Comparison of ENCODE assay signal across 24 cellular contexts in genomic region chr18:34543940-34544339, GRCh38.
DNase-seq lines count a peak whose midpoint lies in the region; TF ChIP-seq lines count a peak whose summit lies in the region.
"Had no signal": no experiment of that assay in that cellular context is flagged by ENCODE, and none has a peak within 500 bp of the region (broad histone marks: within the 10 kb centered on the region; RNA-seq: fewer than 3 reads in every experiment).

No MANE protein-coding gene starts in this region.

- dilution Hi-C loops in mammary epithelial cell (cut with HindIII; ENCODE audit: low sequenced_read_pairs) = no loop called here

- in situ Hi-C loops in mammary epithelial cell (cut with MboI; ENCODE audit: low sequenced_read_pairs in 2 of 2) = no loop called here

- no peaks in the 10 kb centered on the region for H3K9me3 ChIP-seq in mammary epithelial cell (replicated peaks; ENCODE audit: insufficient read depth, low read length)
- H3K9me3 ChIP-seq: BLaER1, Caco-2 had no signal

- 35% methylated on average over 1 of the region's 1 CpG for WGBS in mammary epithelial cell (ENCODE audit: low coverage, missing lambda C conversion rate)

- DNase-seq in DMS153 (lab: John Stamatoyannopoulos, UW) (peak; percentile 19), DMS153 treated with DMSO at 0.1 percent for 48 hours (lab: John Stamatoyannopoulos, UW; ENCODE audit: unreplicated experiment) (no peak), NCI-H748 (lab: John Stamatoyannopoulos, UW; ENCODE audit: unreplicated experiment) (peak; percentile 25), NCI-H748 treated with DMSO at 0.1 percent for 48 hours (lab: John Stamatoyannopoulos, UW) (no peak), NCI-H524 treated with DMSO at 0.1 percent for 48 hours (lab: John Stamatoyannopoulos, UW) (peak; percentile 44), glutamatergic neuron (no peak), mammary epithelial cell (no peak)
- no peak for DNase-seq in activated T-helper 1 cell treated with anti-CD3 and anti-CD28 coated beads, Interleukin-12 subunit alpha, Interleukin-12 subunit beta, Interleukin-2, Interleukin-4 antibody, amounts not matched to agents 30 ng/mL and 10 ng/mL and 1 ng/mL, durations not matched to agents 14 hours and 24 hours and 36 hours (ENCODE audit: low spot score)
- DNase-seq: ACHN; Caco-2; CD4-positive, alpha-beta T cell; DMS 273 treated with DMSO at 0.1 percent for 48 hours; EL; GF-D8; NCI-H1436; NCI-H2029; NCI-H526; OCI-M1; SW 1271; T-helper 2 cell had no signal

- peaks cover 2% of the 10 kb centered on the region for H3K9me3 Mint-ChIP-seq in glutamatergic neuron (ENCODE audit: unreplicated experiment)
- H3K9me3 Mint-ChIP-seq in activated T-helper 1 cell treated with anti-CD3 and anti-CD28 coated beads, Interleukin-12 subunit alpha, Interleukin-12 subunit beta, Interleukin-2, Interleukin-4 antibody, amounts not matched to agents 30 ng/mL and 10 ng/mL and 1 ng/mL, durations not matched to agents 14 hours and 24 hours and 36 hours = no peaks in the 10 kb centered on the region

- peak overlapping the region; percentile 13 for H3K27ac Mint-ChIP-seq in glutamatergic neuron (ENCODE audit: unreplicated experiment)
- no peak overlapping the region for H3K27ac Mint-ChIP-seq in activated T-helper 1 cell treated with anti-CD3 and anti-CD28 coated beads, Interleukin-12 subunit alpha, Interleukin-12 subunit beta, Interleukin-2, Interleukin-4 antibody, amounts not matched to agents 30 ng/mL and 10 ng/mL and 1 ng/mL, durations not matched to agents 14 hours and 24 hours and 36 hours
- H3K27ac Mint-ChIP-seq: CD4-positive, alpha-beta T cell; IgD-negative memory B cell had no signal

- CTCF ChIA-PET in mammary epithelial cell (lab: Charles Lee; ENCODE audit: low non-redundant PET) = no interaction called here

- no peaks in the 10 kb centered on the region for H3K4me1 ChIP-seq in mammary epithelial cell (ENCODE audit: insufficient read depth, low read length)
- H3K4me1 ChIP-seq: BLaER1, Caco-2 had no signal

- no peaks in the 10 kb centered on the region for H3K36me3 Mint-ChIP-seq in glutamatergic neuron (ENCODE audit: unreplicated experiment)
- no peaks in the 10 kb centered on the region for H3K36me3 Mint-ChIP-seq in activated T-helper 1 cell treated with anti-CD3 and anti-CD28 coated beads, Interleukin-12 subunit alpha, Interleukin-12 subunit beta, Interleukin-2, Interleukin-4 antibody, amounts not matched to agents 30 ng/mL and 10 ng/mL and 1 ng/mL, durations not matched to agents 14 hours and 24 hours and 36 hours (ENCODE audit: low read depth)
- H3K36me3 Mint-ChIP-seq: IgD-negative memory B cell had no signal

- no peaks in the 10 kb centered on the region for H3K79me2 ChIP-seq in mammary epithelial cell (ENCODE audit: insufficient read depth, low read length)

- no peak overlapping the region for H3K4me2 ChIP-seq in mammary epithelial cell (ENCODE audit: insufficient read depth, low read depth, low read length)
- H3K4me2 ChIP-seq: BLaER1 had no signal

- no peaks in the 10 kb centered on the region for H3K27me3 Mint-ChIP-seq in glutamatergic neuron (ENCODE audit: unreplicated experiment)
- no peaks in the 10 kb centered on the region for H3K27me3 Mint-ChIP-seq in activated T-helper 1 cell treated with anti-CD3 and anti-CD28 coated beads, Interleukin-12 subunit alpha, Interleukin-12 subunit beta, Interleukin-2, Interleukin-4 antibody, amounts not matched to agents 30 ng/mL and 10 ng/mL and 1 ng/mL, durations not matched to agents 14 hours and 24 hours and 36 hours (ENCODE audit: insufficient read depth)
- H3K27me3 Mint-ChIP-seq: CD4-positive, alpha-beta T cell; IgD-negative memory B cell had no signal

- peaks cover 18% of the 10 kb centered on the region for H3K4me1 Mint-ChIP-seq in glutamatergic neuron (ENCODE audit: low read depth, unreplicated experiment)
- H3K4me1 Mint-ChIP-seq in activated T-helper 1 cell treated with anti-CD3 and anti-CD28 coated beads, Interleukin-12 subunit alpha, Interleukin-12 subunit beta, Interleukin-2, Interleukin-4 antibody, amounts not matched to agents 30 ng/mL and 10 ng/mL and 1 ng/mL, durations not matched to agents 14 hours and 24 hours and 36 hours (ENCODE audit: low read depth) = no peaks in the 10 kb centered on the region
- H3K4me1 Mint-ChIP-seq: IgD-negative memory B cell had no signal

- no peaks in the 10 kb centered on the region for H3K36me3 ChIP-seq in mammary epithelial cell (ENCODE audit: insufficient read depth, low read length)
- H3K36me3 ChIP-seq: BLaER1 had no signal

- TF ChIP-seq CTCF in glutamatergic neuron (IDR thresholded peaks at IDR 0.05; ENCODE audit: partially characterized antibody, unreplicated experiment) (no peak), mammary epithelial cell (conservative IDR thresholded peaks at IDR 0.05 in 1 of 2, IDR thresholded peaks at IDR 0.05 in 1 of 2; ENCODE audit: extremely low read depth in 1 of 2, insufficient read depth in 1 of 2, low read depth in 1 of 2, low read length in 2 of 2) (no peak)

- no peak overlapping the region for H3K27ac ChIP-seq in mammary epithelial cell (ENCODE audit: insufficient read depth, low read depth, low read length)
- H3K27ac ChIP-seq: 22Rv1, BLaER1, SK-N-MC had no signal

- H3K4me3 ChIP-seq in mammary epithelial cell (replicated peaks in 1 of 3; ENCODE audit: insufficient read depth in 1 of 3, low read depth in 2 of 3, low read length in 3 of 3) = no peak overlapping the region
- H3K4me3 ChIP-seq: BLaER1, SK-N-MC had no signal

- no TSS peak for BruUV-seq in mammary epithelial cell (replicated peaks; lab: Mats Ljungman, UMichigan)

- intact Hi-C loops in activated T-helper 1 cell treated with anti-CD3 and anti-CD28 coated beads, Interleukin-12 subunit alpha, Interleukin-12 subunit beta, Interleukin-2, Interleukin-4 antibody, amounts not matched to agents 30 ng/mL and 10 ng/mL and 1 ng/mL, durations not matched to agents 14 hours and 24 hours and 36 hours (cut with micrococcal nuclease) = no loop called here
- intact Hi-C loops in mammary epithelial cell (cut with micrococcal nuclease) = no loop called here

- H3K27me3 ChIP-seq in mammary epithelial cell (ENCODE audit: insufficient read depth, low read length) = peaks cover 2% of the 10 kb centered on the region
- H3K27me3 ChIP-seq: BLaER1 had no signal

- H3K4me3 Mint-ChIP-seq in glutamatergic neuron (ENCODE audit: unreplicated experiment) = no peak overlapping the region
- H3K4me3 Mint-ChIP-seq in activated T-helper 1 cell treated with anti-CD3 and anti-CD28 coated beads, Interleukin-12 subunit alpha, Interleukin-12 subunit beta, Interleukin-2, Interleukin-4 antibody, amounts not matched to agents 30 ng/mL and 10 ng/mL and 1 ng/mL, durations not matched to agents 14 hours and 24 hours and 36 hours = no peak overlapping the region
- H3K4me3 Mint-ChIP-seq: CD4-positive, alpha-beta T cell; IgD-negative memory B cell had no signal

- H2AFZ ChIP-seq in mammary epithelial cell (ENCODE audit: low read depth, low read length) = no peak overlapping the region

- no peak overlapping the region for H3K9ac ChIP-seq in mammary epithelial cell (ENCODE audit: insufficient read depth, low read length)
- H3K9ac ChIP-seq: BLaER1 had no signal

- H4K20me1 ChIP-seq in mammary epithelial cell (ENCODE audit: insufficient read depth, low read length) = no peaks in the 10 kb centered on the region
- H4K20me1 ChIP-seq: BLaER1 had no signal

Comparison
In these comparisons a context has a peak if more than half of its experiments do, and no peak if none do; other contexts are left out.
1. DNase-seq: peak in DMS153 (single experiment), NCI-H748 (single experiment) and NCI-H524 treated with DMSO at 0.1 percent for 48 hours (single experiment); none in DMS153 treated with DMSO at 0.1 percent for 48 hours (single experiment), NCI-H748 treated with DMSO at 0.1 percent for 48 hours (single experiment), glutamatergic neuron (single experiment), activated T-helper 1 cell treated with anti-CD3 and anti-CD28 coated beads, Interleukin-12 subunit alpha, Interleukin-12 subunit beta, Interleukin-2, Interleukin-4 antibody, amounts not matched to agents 30 ng/mL and 10 ng/mL and 1 ng/mL, durations not matched to agents 14 hours and 24 hours and 36 hours (single experiment) and mammary epithelial cell (single experiment).